22 cellular contexts compared by ENCODE assay signal in genomic region chr4:88746186-88746585, GRCh38. TPM values are rescaled to one million over a fixed set of nuclear protein-coding genes. Genes with fewer than 3 reads are reported as not detected.
DNase-seq lines count a peak whose midpoint lies in the region; ATAC-seq and TF ChIP-seq lines count a peak whose summit lies in the region.
"Had no signal": no experiment of that assay in that cellular context is flagged by ENCODE, and none has a peak within 500 bp of the region (broad histone marks: within the 10 kb centered on the region; RNA-seq: fewer than 3 reads in every experiment).

No MANE protein-coding gene starts in this region.

- no peak overlapping the region for H3K9ac ChIP-seq in adipocyte (ENCODE audit: low read length)

- ATAC-seq in gastroesophageal sphincter (no peak), upper lobe of right lung (no peak)
- ATAC-seq: activated CD8-positive, alpha-beta T cell treated with anti-CD3 and anti-CD28 coated beads for 36 hours had no signal

- H3K27me3 ChIP-seq in adipocyte (replicated peaks; ENCODE audit: control insufficient read depth, insufficient read depth, low read length) = no peaks in the 10 kb centered on the region
- no peaks in the 10 kb centered on the region for H3K27me3 ChIP-seq in gastroesophageal sphincter
- H3K27me3 ChIP-seq in upper lobe of right lung = no peaks in the 10 kb centered on the region
- H3K27me3 ChIP-seq in CD4-positive, alpha-beta memory T cell (ENCODE audit: insufficient read depth, low read length) = no peaks in the 10 kb centered on the region

- H3K36me3 Mint-ChIP-seq in nephron (ENCODE audit: low read depth) = peaks cover 94% of the 10 kb centered on the region
- H3K36me3 Mint-ChIP-seq in CD4-positive, alpha-beta memory T cell = peaks cover 38 to 46% of the 10 kb centered on the region in 2 donors

- H3K4me3 ChIP-seq in adipocyte (ENCODE audit: low read length) (peak overlapping the region; percentile 7), gastroesophageal sphincter (no peak overlapping the region), upper lobe of right lung (no peak overlapping the region)
- H3K4me3 ChIP-seq in CD4-positive, alpha-beta memory T cell (ENCODE audit: low read length in 2 of 2) = no peak overlapping the region
- H3K4me3 ChIP-seq: smooth muscle cell had no signal

- H3K9me3 Mint-ChIP-seq in nephron = no peaks in the 10 kb centered on the region
- H3K9me3 Mint-ChIP-seq in CD4-positive, alpha-beta memory T cell = no peaks in the 10 kb centered on the region
- H3K9me3 Mint-ChIP-seq: activated CD8-positive, alpha-beta T cell treated with anti-CD3 and anti-CD28 coated beads for 36 hours; brain; CD8-positive, alpha-beta memory T cell; H9 had no signal

- TF ChIP-seq EP300 in gastroesophageal sphincter (IDR thresholded peaks at IDR 0.05) = no peak

- H3K36me3 ChIP-seq in adipocyte (ENCODE audit: control insufficient read depth, insufficient read depth, low read length, severe bottlenecking) (peaks cover 69% of the 10 kb centered on the region), gastroesophageal sphincter (peaks cover 0 to 51% of the 10 kb centered on the region in 2 donors), upper lobe of right lung (peaks cover 78% of the 10 kb centered on the region)
- peaks cover 15% of the 10 kb centered on the region for H3K36me3 ChIP-seq in CD4-positive, alpha-beta memory T cell (ENCODE audit: insufficient read depth, low read length)

- no peak overlapping the region for H3K4me3 Mint-ChIP-seq in nephron
- no peak overlapping the region for H3K4me3 Mint-ChIP-seq in CD4-positive, alpha-beta memory T cell
- H3K4me3 Mint-ChIP-seq: activated CD8-positive, alpha-beta T cell treated with anti-CD3 and anti-CD28 coated beads for 36 hours; brain; CD8-positive, alpha-beta memory T cell; H9 had no signal

- POLR2A ChIA-PET in CD4-positive, alpha-beta memory T cell (lab: Charles Lee; ENCODE audit: partially characterized antibody) = interaction anchor here (1.2 kb wide), 1 partner anchor 8 kb away, joined by 3 read pairs; no protein-coding TSS in a partner anchor

- no peaks in the 10 kb centered on the region for H3K27me3 Mint-ChIP-seq in nephron (ENCODE audit: low read depth)
- no peaks in the 10 kb centered on the region for H3K27me3 Mint-ChIP-seq in CD4-positive, alpha-beta memory T cell
- H3K27me3 Mint-ChIP-seq: activated CD8-positive, alpha-beta T cell treated with anti-CD3 and anti-CD28 coated beads for 36 hours; CD8-positive, alpha-beta memory T cell had no signal

- H3K4me1 ChIP-seq in adipocyte (ENCODE audit: control insufficient read depth, insufficient read depth, low read length) (peaks cover 19% of the 10 kb centered on the region), gastroesophageal sphincter (peaks cover 3 to 41% (median 23%) of the 10 kb centered on the region in 3 donors), upper lobe of right lung (no peaks in the 10 kb centered on the region)
- no peaks in the 10 kb centered on the region for H3K4me1 ChIP-seq in CD4-positive, alpha-beta memory T cell (ENCODE audit: insufficient read depth, low read length)

- TF ChIP-seq CTCF in gastroesophageal sphincter (IDR thresholded peaks at IDR 0.05) (no peak), nephron (IDR thresholded peaks at IDR 0.05; ENCODE audit: unreplicated experiment in 3 of 3) (no peak), upper lobe of right lung (IDR thresholded peaks at IDR 0.05) (no peak)

- intact Hi-C loops in upper lobe of right lung (cut with DNase I) = no loop called here
- intact Hi-C loops in CD4-positive, alpha-beta memory T cell (cut with micrococcal nuclease) = no loop called here

- peak overlapping the region in 2 of 3 experiments; percentile 40 to 64 for H3K27ac Mint-ChIP-seq in nephron
- H3K27ac Mint-ChIP-seq in CD4-positive, alpha-beta memory T cell = no peak overlapping the region
- H3K27ac Mint-ChIP-seq: activated CD8-positive, alpha-beta T cell treated with anti-CD3 and anti-CD28 coated beads for 36 hours; CD8-positive, alpha-beta memory T cell had no signal

- TF ChIP-seq POLR2A in gastroesophageal sphincter (IDR thresholded peaks at IDR 0.05) = no peak

- H3K27ac ChIP-seq in gastroesophageal sphincter (peak overlapping the region; percentile 28 to 79 (median 68)), upper lobe of right lung (peak overlapping the region; percentile 44)
- H3K27ac ChIP-seq in CD4-positive, alpha-beta memory T cell (ENCODE audit: low read depth, low read length) = no peak overlapping the region

- DNase-seq in adipocyte (ENCODE audit: low read depth) (no peak), upper lobe of right lung (no peak), NCI-H1436 (lab: John Stamatoyannopoulos, UW) (no peak), NCI-H1930 (lab: John Stamatoyannopoulos, UW) (no peak)
- DNase-seq in CD4-positive, alpha-beta memory T cell = no peak
- DNase-seq: activated CD4-positive, alpha-beta T cell treated with anti-CD3 and anti-CD28 coated beads for 1 hour; activated CD8-positive, alpha-beta T cell treated with anti-CD3 and anti-CD28 coated beads for 36 hours; activated effector memory CD4-positive, alpha-beta T cell treated with Interleukin-2 at 50 U/mL for 16 hours; CD8-positive, alpha-beta memory T cell; DMS153; H9; islet precursor cell; NCI-H1048; NCI-H2029; NCI-H345; NCI-H748 treated with DMSO at 0.1 percent for 48 hours; stimulated activated CD4-positive, alpha-beta T cell treated with anti-CD3 and anti-CD28 coated beads, Interleukin-2, amount 100 ng/mL, for 24 hours; T-helper 1 cell had no signal

- 24 to 40% methylated on average over 4 to 5 of the region's 5 CpGs for WGBS in gastroesophageal sphincter (ENCODE audit: low coverage in 1 of 2), 2 donors

- no peaks in the 10 kb centered on the region for H3K9me3 ChIP-seq in adipocyte (ENCODE audit: control insufficient read depth, low read length)
- H3K9me3 ChIP-seq in gastroesophageal sphincter = no peaks in the 10 kb centered on the region
- H3K9me3 ChIP-seq in upper lobe of right lung = no peaks in the 10 kb centered on the region
- H3K9me3 ChIP-seq in CD4-positive, alpha-beta memory T cell (ENCODE audit: control insufficient read depth in 1 of 2, low read length in 2 of 2) = no peaks in the 10 kb centered on the region

- CTCF ChIA-PET in CD4-positive, alpha-beta memory T cell (lab: Charles Lee; ENCODE audit: partially characterized antibody) = interaction anchor here (1.8 kb wide), 1 partner anchor 206 kb away, joined by 5 read pairs; no protein-coding TSS in a partner anchor

- peaks cover 30% of the 10 kb centered on the region for H3K4me1 Mint-ChIP-seq in nephron
- H3K4me1 Mint-ChIP-seq in CD4-positive, alpha-beta memory T cell = peaks cover 0 to 2% (median 0%) of the 10 kb centered on the region in 4 donors
- H3K4me1 Mint-ChIP-seq: CD8-positive, alpha-beta memory T cell had no signal

RNA-seq across cellular contexts. Expression of gene NAP1L5, which starts 48.6 kb away (rescaled TPM):
- total RNA-seq in gastroesophageal sphincter = 10 to 100 TPM in 2 of 4 donors, 1 to 10 TPM in 2; 4.0 to 13.6 (median 10.3) TPM
- 3.2 TPM for total RNA-seq in upper lobe of right lung
- total RNA-seq in CD4-positive, alpha-beta memory T cell = 1 to 10 TPM; 1.2 to 1.6 TPM
- 1 to 10 TPM; 3.4 to 3.9 TPM for polyA plus RNA-seq in CD4-positive, alpha-beta memory T cell

Comparison
In these comparisons a context has a peak if more than half of its experiments do, and no peak if none do; other contexts are left out.
1. H3K27ac Mint-ChIP-seq: peak in nephron (2 of 3); none in CD4-positive, alpha-beta memory T cell (0 of 7).